ENCODE assay signal across 19 cellular contexts in the genomic region with DNA sequence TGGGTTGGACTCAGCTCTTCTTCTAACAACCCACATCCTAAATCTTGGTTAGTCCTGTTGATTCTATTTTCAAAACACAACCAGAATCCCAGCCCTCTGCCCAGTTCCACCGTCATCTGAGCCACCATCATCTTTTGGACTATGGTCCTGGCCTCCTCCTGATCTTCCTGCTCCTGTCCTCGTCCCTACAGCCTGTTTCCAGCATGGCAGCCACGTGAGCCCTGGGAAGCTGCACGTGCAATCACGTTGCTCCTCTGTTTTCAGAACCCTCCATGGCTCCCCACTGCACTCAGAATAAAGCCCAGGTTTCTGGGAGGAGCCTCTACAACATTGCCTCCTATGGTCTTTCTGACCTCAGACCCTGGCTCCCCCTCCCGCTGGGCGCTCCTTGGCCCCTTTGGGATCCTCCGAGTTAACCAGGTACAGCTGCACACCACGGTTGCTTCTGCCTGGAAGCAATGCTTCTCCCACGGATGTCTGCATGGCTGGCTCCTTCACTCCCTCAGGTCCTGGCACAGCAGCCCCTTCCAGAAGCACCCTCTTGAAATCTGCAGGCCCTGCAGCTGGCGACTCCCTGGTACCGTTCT.
"Had no signal": no experiment of that assay in that cellular context is flagged by ENCODE, and none has a peak within 500 bp of the region (broad histone marks: within the 10 kb centered on the region; RNA-seq: fewer than 3 reads in every experiment).

No MANE protein-coding gene starts in this region.

- ATAC-seq: activated CD4-positive, CD25-positive, alpha-beta regulatory T cell treated with anti-CD3 and anti-CD28 coated beads, Interleukin-2, amount 50 U/mL, for 24 hours; activated naive CD4-positive, alpha-beta T cell treated with anti-CD3 and anti-CD28 coated beads, Interleukin-2, amount 50 U/mL, for 72 hours; gastrocnemius medialis had no signal

- H3K4me3 ChIP-seq: gastrocnemius medialis, upper lobe of left lung had no signal

- H3K36me3 ChIP-seq: brain microvascular endothelial cell, gastrocnemius medialis, upper lobe of left lung had no signal

- H3K4me3 Mint-ChIP-seq: activated T-cell treated with anti-CD3 and anti-CD28 coated beads, Interleukin-2, amount 50 U/mL, for 24 hours; endodermal cell had no signal

- DNase-seq: activated effector memory CD4-positive, alpha-beta T cell treated with Interleukin-2 at 50 U/mL for 16 hours; activated T-cell treated with anti-CD3 and anti-CD28 coated beads, Interleukin-2, amount 50 U/mL, for 24 hours; amygdala; brain microvascular endothelial cell; endodermal cell; erythroblast; gastrocnemius medialis; mammary epithelial cell; naive B cell; retina; stimulated activated CD4-positive, alpha-beta T cell treated with anti-CD3 and anti-CD28 coated beads, Interleukin-15, amount 100 ng/mL, for 24 hours; stimulated activated CD4-positive, alpha-beta T cell treated with anti-CD3 and anti-CD28 coated beads, Interleukin-4, amount 100 ng/mL, for 24 hours; stimulated activated naive CD4-positive, alpha-beta T cell treated with Interleukin-2 at 50 U/mL for 16 hours; T-helper 9 cell had no signal

- H3K36me3 Mint-ChIP-seq: activated naive CD4-positive, alpha-beta T cell treated with anti-CD3 and anti-CD28 coated beads, Interleukin-2, amount 50 U/mL, for 72 hours had no signal

- H3K27me3 Mint-ChIP-seq: activated T-cell treated with anti-CD3 and anti-CD28 coated beads, Interleukin-2, amount 50 U/mL, for 24 hours; naive B cell had no signal

- H3K9me3 Mint-ChIP-seq: activated naive CD4-positive, alpha-beta T cell treated with anti-CD3 and anti-CD28 coated beads, Interleukin-2, amount 50 U/mL, for 72 hours; activated T-cell treated with anti-CD3 and anti-CD28 coated beads, Interleukin-2, amount 50 U/mL, for 24 hours; endodermal cell; naive B cell had no signal

- H3K27me3 ChIP-seq: brain microvascular endothelial cell, gastrocnemius medialis, neutrophil, upper lobe of left lung had no signal

- H3K27ac ChIP-seq: brain microvascular endothelial cell, gastrocnemius medialis, neutrophil, upper lobe of left lung had no signal

- FAIRE-seq: islet of Langerhans had no signal

- H3K27ac Mint-ChIP-seq: activated T-cell treated with anti-CD3 and anti-CD28 coated beads, Interleukin-2, amount 50 U/mL, for 24 hours; endodermal cell had no signal

- H3K9me3 ChIP-seq: gastrocnemius medialis, neutrophil, upper lobe of left lung had no signal
